In genomic region chr15:70259030-70259424, GRCh38 we compare ENCODE assay signal across 9 cellular contexts.
A peak's percentile ranks its signal among the peaks of the same experiment; 100 is the strongest.
DNase-seq lines count a peak whose midpoint lies in the region; ATAC-seq, FAIRE-seq and TF ChIP-seq lines count a peak whose summit lies in the region.
"Had no signal": no experiment of that assay in that cellular context is flagged by ENCODE, and none has a peak within 500 bp of the region (broad histone marks: within the 10 kb centered on the region; RNA-seq: fewer than 3 reads in every experiment).

No MANE protein-coding gene starts in this region.

- 17 to 21% methylated on average over 11 of the region's 11 CpGs for WGBS in pancreas, 2 donors

- peak; percentile 35 for DNase-seq in DMS53 treated with DMSO at 0.1 percent for 48 hours (lab: John Stamatoyannopoulos, UW; ENCODE audit: unreplicated experiment)
- peak; percentile 51 for DNase-seq in activated CD4-positive, alpha-beta T cell treated with anti-CD3 and anti-CD28 coated beads, Interleukin-2, amount 50 U/mL, for 1 hour
- DNase-seq in fibroblast of mammary gland (ENCODE audit: low read depth), result peak; percentile 59
- DNase-seq in pancreas, result peak; percentile 70 to 91 (median 84)
- no peak for DNase-seq in NOMO-1 treated with dmso at 0.1 percent for 144 hours (lab: John Stamatoyannopoulos, UW; ENCODE audit: unreplicated experiment)
- no peak for DNase-seq in KBM-7
- no peak for DNase-seq in HPDE6-E6E7 (ENCODE audit: extremely low spot score)

- TF ChIP-seq CTCF in fibroblast of mammary gland (conservative IDR thresholded peaks at IDR 0.05; ENCODE audit: control insufficient read depth, insufficient read depth, low read depth, low read length) (no peak), pancreas (IDR thresholded peaks at IDR 0.05) (no peak)

- no peaks in the 10 kb centered on the region for H3K27me3 ChIP-seq in pancreas

- intact Hi-C loops in pancreas (cut with DNase I), result no loop called here

- ATAC-seq in HG03378 (IDR thresholded peaks at IDR 0.05; ENCODE audit: unreplicated experiment), result peak; percentile 23
- ATAC-seq in pancreas, result peak; percentile 88 to 95 (median 90)

- H3K36me3 ChIP-seq in pancreas, result no peaks in the 10 kb centered on the region

- no peak for FAIRE-seq in pancreas (lab: Jason Lieb, UNC)

- in situ Hi-C loops in KBM-7 (cut with MboI; ENCODE audit: low pct_unique_long_range_greater_than_20kb, low sequenced_read_pairs), result no loop called here

- H3K27ac ChIP-seq in pancreas, result no peak overlapping the region
- H3K27ac ChIP-seq: epithelial cell of prostate had no signal

- H3K4me3 ChIP-seq in fibroblast of mammary gland (ENCODE audit: control insufficient read depth, low read depth, low read length) (no peak overlapping the region), pancreas (no peak overlapping the region)

- H3K4me1 ChIP-seq in pancreas, result peaks cover 0 to 8% (median 0%) of the 10 kb centered on the region in 3 donors

- no peaks in the 10 kb centered on the region for H3K9me3 ChIP-seq in pancreas

Comparison
In these comparisons a context has a peak if more than half of its experiments do, and no peak if none do; other contexts are left out.
1. DNase-seq: peak in DMS53 treated with DMSO at 0.1 percent for 48 hours (single experiment), activated CD4-positive, alpha-beta T cell treated with anti-CD3 and anti-CD28 coated beads, Interleukin-2, amount 50 U/mL, for 1 hour (single experiment), fibroblast of mammary gland (single experiment) and pancreas (6 of 6); none in NOMO-1 treated with dmso at 0.1 percent for 144 hours (single experiment), KBM-7 (single experiment) and HPDE6-E6E7 (single experiment).